In genomic region chr22:44331881-44332714, GRCh38 we compare ENCODE assay signal across 8 cellular contexts. TPM values are rescaled to one million over a fixed set of nuclear protein-coding genes. Genes with fewer than 3 reads are reported as not detected.
DNase-seq lines count a peak whose midpoint lies in the region; FAIRE-seq and TF ChIP-seq lines count a peak whose summit lies in the region.

No MANE protein-coding gene starts in this region.

- H3K4me3 ChIP-seq in iPS-18a (ENCODE audit: low read length) (peak overlapping the region; percentile 58), uterus (peak overlapping the region in 1 of 2 donors; percentile 28), adrenal gland (no peak overlapping the region)

- FAIRE-seq in GM12891 (lab: Jason Lieb, UNC) = no peak

- peak overlapping the region; percentile 48 for H3K9ac ChIP-seq in iPS-18a (ENCODE audit: low read length)

- H3K27ac ChIP-seq in iPS-18a (ENCODE audit: low read length) (no peak overlapping the region), uterus (peak overlapping the region; percentile 34 to 55), adrenal gland (no peak overlapping the region)

- peak in 3 of 4 experiments; percentile 16 to 49 (median 29) for TF ChIP-seq CTCF in uterus (IDR thresholded peaks at IDR 0.05)
- no peak for TF ChIP-seq CTCF in adrenal gland (IDR thresholded peaks at IDR 0.05)

- H3K9me3 Mint-ChIP-seq in activated naive CD4-positive, alpha-beta T cell treated with anti-CD3 and anti-CD28 coated beads, Interleukin-2, amount 50 U/mL, for 24 hours = no peaks in the 10 kb centered on the region
- H3K9me3 Mint-ChIP-seq in activated naive CD8-positive, alpha-beta T cell (ENCODE audit: low read depth) = no peaks in the 10 kb centered on the region
- H3K9me3 Mint-ChIP-seq in activated naive CD4-positive, alpha-beta T cell treated with anti-CD3 and anti-CD28 coated beads, Interleukin-2, amount 10 ng/mL, durations not matched to agents 7 days and 5 days = no peaks in the 10 kb centered on the region

- H3K27me3 ChIP-seq in iPS-18a (ENCODE audit: control insufficient read depth, insufficient read depth, low read length) (peaks cover 44% of the 10 kb centered on the region), uterus (no peaks in the 10 kb centered on the region), adrenal gland (peaks cover 25% of the 10 kb centered on the region)

- H3K27me3 Mint-ChIP-seq in activated naive CD4-positive, alpha-beta T cell treated with anti-CD3 and anti-CD28 coated beads, Interleukin-2, amount 50 U/mL, for 24 hours = peaks cover 12% of the 10 kb centered on the region
- peaks cover 16% of the 10 kb centered on the region for H3K27me3 Mint-ChIP-seq in activated naive CD8-positive, alpha-beta T cell
- H3K27me3 Mint-ChIP-seq in activated naive CD4-positive, alpha-beta T cell treated with anti-CD3 and anti-CD28 coated beads, Interleukin-2, amount 10 ng/mL, durations not matched to agents 7 days and 5 days = peaks cover 43% of the 10 kb centered on the region

- no peaks in the 10 kb centered on the region for H3K4me1 Mint-ChIP-seq in activated naive CD4-positive, alpha-beta T cell treated with anti-CD3 and anti-CD28 coated beads, Interleukin-2, amount 50 U/mL, for 24 hours
- peaks cover 7% of the 10 kb centered on the region for H3K4me1 Mint-ChIP-seq in activated naive CD8-positive, alpha-beta T cell (ENCODE audit: low read depth)
- peaks cover 18% of the 10 kb centered on the region for H3K4me1 Mint-ChIP-seq in activated naive CD4-positive, alpha-beta T cell treated with anti-CD3 and anti-CD28 coated beads, Interleukin-2, amount 10 ng/mL, durations not matched to agents 7 days and 5 days

- peaks cover 12% of the 10 kb centered on the region for H3K4me1 ChIP-seq in iPS-18a (ENCODE audit: control insufficient read depth, low read depth, low read length)
- H3K4me1 ChIP-seq in uterus = no peaks in the 10 kb centered on the region
- H3K4me1 ChIP-seq in adrenal gland (replicated peaks in 1 of 2) = no peaks in the 10 kb centered on the region

- TF ChIP-seq POLR2A in uterus (IDR thresholded peaks at IDR 0.05) (no peak), GM12891 (IDR thresholded peaks at IDR 0.05; ENCODE audit: low read depth, low read length) (no peak), adrenal gland (IDR thresholded peaks at IDR 0.05) (no peak)

- intact Hi-C loops in uterus (cut with DNase I; ENCODE audit: low total_unique reads) = no loop called here
- intact Hi-C loops in adrenal gland (cut with DNase I) = no loop called here

- no peak for DNase-seq in activated naive CD4-positive, alpha-beta T cell (lab: John Stamatoyannopoulos, UW)
- DNase-seq in uterus (peak in 1 of 2 donors; percentile 57), GM12891 (ENCODE audit: insufficient read length, low spot score) (no peak), adrenal gland (no peak)
- DNase-seq in activated naive CD4-positive, alpha-beta T cell treated with anti-CD3 and anti-CD28 coated beads, Interleukin-2, amount 10 ng/mL, durations not matched to agents 7 days and 5 days = no peak

- peak overlapping the region; percentile 24 for H3K4me3 Mint-ChIP-seq in activated naive CD4-positive, alpha-beta T cell treated with anti-CD3 and anti-CD28 coated beads, Interleukin-2, amount 50 U/mL, for 24 hours
- H3K4me3 Mint-ChIP-seq in activated naive CD8-positive, alpha-beta T cell = peak overlapping the region; percentile 74
- no peak overlapping the region for H3K4me3 Mint-ChIP-seq in activated naive CD4-positive, alpha-beta T cell treated with anti-CD3 and anti-CD28 coated beads, Interleukin-2, amount 10 ng/mL, durations not matched to agents 7 days and 5 days

- 9 to 31% (median 12%) methylated on average over 21 to 54 of the region's 55 CpGs for WGBS in adrenal gland, 4 donors

- no peaks in the 10 kb centered on the region for H3K36me3 Mint-ChIP-seq in activated naive CD4-positive, alpha-beta T cell treated with anti-CD3 and anti-CD28 coated beads, Interleukin-2, amount 50 U/mL, for 24 hours
- no peaks in the 10 kb centered on the region for H3K36me3 Mint-ChIP-seq in activated naive CD8-positive, alpha-beta T cell
- H3K36me3 Mint-ChIP-seq in activated naive CD4-positive, alpha-beta T cell treated with anti-CD3 and anti-CD28 coated beads, Interleukin-2, amount 10 ng/mL, durations not matched to agents 7 days and 5 days = no peaks in the 10 kb centered on the region

- H3K27ac Mint-ChIP-seq in activated naive CD4-positive, alpha-beta T cell treated with anti-CD3 and anti-CD28 coated beads, Interleukin-2, amount 50 U/mL, for 24 hours = no peak overlapping the region
- H3K27ac Mint-ChIP-seq in activated naive CD8-positive, alpha-beta T cell = no peak overlapping the region
- H3K27ac Mint-ChIP-seq in activated naive CD4-positive, alpha-beta T cell treated with anti-CD3 and anti-CD28 coated beads, Interleukin-2, amount 10 ng/mL, durations not matched to agents 7 days and 5 days = no peak overlapping the region

- no peaks in the 10 kb centered on the region for H3K36me3 ChIP-seq in iPS-18a (ENCODE audit: control insufficient read depth, low read depth, low read length)
- no peaks in the 10 kb centered on the region for H3K36me3 ChIP-seq in uterus
- no peaks in the 10 kb centered on the region for H3K36me3 ChIP-seq in adrenal gland (replicated peaks in 1 of 2)

- CTCF ChIA-PET in activated naive CD4-positive, alpha-beta T cell treated with anti-CD3 and anti-CD28 coated beads, Interleukin-2, amount 10 ng/mL, durations not matched to agents 7 days and 5 days (lab: Charles Lee) = no interaction called here

- H3K9me3 ChIP-seq in iPS-18a (ENCODE audit: control insufficient read depth, low read depth, low read length) (no peaks in the 10 kb centered on the region), uterus (no peaks in the 10 kb centered on the region), adrenal gland (replicated peaks in 1 of 3) (no peaks in the 10 kb centered on the region)

TF ChIP-seq in GM12891, 5 proteins besides CTCF, POLR2A, EP300 and RAD21:
- TF ChIP-seq TAF1 (IDR thresholded peaks at IDR 0.05; ENCODE audit: low read depth, low read length) = no peak
- TF ChIP-seq POU2F2 (IDR thresholded peaks at IDR 0.05; ENCODE audit: low read depth, low read length) = no peak

RNA-seq across cellular contexts. Expression of gene SHISAL1, which starts 19.3 kb away (rescaled TPM):
- total RNA-seq in uterus (10 to 100 TPM in 2 of 4 donors, 1 to 10 TPM in 2; 4.7 to 44.2 (median 22.9) TPM), adrenal gland (1 to 10 TPM in 5 of 8 donors, under 1 TPM in 3; 0.43 to 2.2 (median 1.2) TPM)
- polyA plus RNA-seq in GM12891 (2012; ENCODE audit: low read depth, missing spikeins) = not detected
- 1 to 10 TPM in 2 of 3 donors, under 1 TPM in 1; 0.71 to 2.4 (median 1.0) TPM for polyA plus RNA-seq in adrenal gland

Comparison
In these comparisons a context has a peak if more than half of its experiments do, and no peak if none do; other contexts are left out.
1. H3K27ac ChIP-seq: peak in uterus (2 of 2); none in iPS-18a (single experiment) and adrenal gland (0 of 5).
2. CTCF ChIP-seq: peak in uterus (3 of 4); none in adrenal gland (0 of 6).